Comparison of ENCODE assay signal across 24 cellular contexts in the genomic region with DNA sequence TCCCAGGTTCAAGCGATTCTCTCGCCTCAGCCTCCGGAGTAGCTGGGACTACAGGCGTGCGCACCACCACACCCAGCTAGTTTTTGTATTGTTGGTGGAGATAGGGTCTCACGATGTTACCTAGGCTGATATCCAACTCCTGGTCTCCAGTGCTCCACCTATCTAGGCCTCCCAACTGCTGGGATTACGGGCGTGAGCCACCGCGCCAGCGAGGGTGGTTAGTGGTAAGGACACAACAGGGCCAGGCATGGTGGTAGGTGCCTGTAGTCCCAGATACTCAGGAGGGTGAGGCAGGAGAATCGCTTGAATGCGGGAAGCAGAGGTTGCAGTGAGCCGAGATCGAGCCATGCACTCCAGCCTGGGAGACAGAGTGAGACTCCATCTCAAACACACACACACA. TPM values are rescaled to one million over a fixed set of nuclear protein-coding genes. Genes with fewer than 3 reads are reported as not detected.
A peak's percentile ranks its signal among the peaks of the same experiment; 100 is the strongest.
DNase-seq lines count a peak whose midpoint lies in the region; ATAC-seq and TF ChIP-seq lines count a peak whose summit lies in the region.
"Had no signal": no experiment of that assay in that cellular context is flagged by ENCODE, and none has a peak within 500 bp of the region (broad histone marks: within the 10 kb centered on the region; RNA-seq: fewer than 3 reads in every experiment).

No MANE protein-coding gene starts in this region.

- DNase-seq in activated T-cell treated with anti-CD3 and anti-CD28 coated beads, Interleukin-2, amount 50 U/mL, for 24 hours: no peak
- DNase-seq in activated T-cell treated with anti-CD3 and anti-CD28 coated beads, Interleukin-2, amount 50 U/mL, for 1 hour: no peak
- DNase-seq in naive thymus-derived CD4-positive, alpha-beta T cell: no peak
- no peak for DNase-seq in GM13976 (ENCODE audit: low spot score)
- DNase-seq in Kasumi-1 (lab: John Stamatoyannopoulos, UW): no peak
- DNase-seq in WERI-Rb-1: no peak
- DNase-seq: HFFc6, NCI-H1092, NCI-H1417 treated with DMSO at 0.1 percent for 48 hours, NCI-H1694 treated with DMSO at 0.1 percent for 48 hours, NCI-H2081, NCI-H2227 treated with DMSO at 0.1 percent for 48 hours, NCI-H69, SHP77 had no signal

- H3K9me3 Mint-ChIP-seq in activated T-cell treated with anti-CD3 and anti-CD28 coated beads, Interleukin-2, amount 50 U/mL, for 24 hours: peaks cover 4% of the 10 kb centered on the region
- no peaks in the 10 kb centered on the region for H3K9me3 Mint-ChIP-seq in activated T-helper 17 cell treated with anti-CD3 and anti-CD28 coated beads, Interleukin-2, amount 50 U/mL, for 72 hours
- H3K9me3 Mint-ChIP-seq in naive thymus-derived CD4-positive, alpha-beta T cell: peaks cover 0 to 6% (median 0%) of the 10 kb centered on the region in 11 donors
- H3K9me3 Mint-ChIP-seq: HFFc6, IgD-negative memory B cell had no signal

- peak overlapping the region; percentile 45 for H3K27ac Mint-ChIP-seq in activated T-cell treated with anti-CD3 and anti-CD28 coated beads, Interleukin-2, amount 50 U/mL, for 24 hours
- H3K27ac Mint-ChIP-seq in activated T-helper 17 cell treated with anti-CD3 and anti-CD28 coated beads, Interleukin-2, amount 50 U/mL, for 72 hours: peak overlapping the region; percentile 1
- peak overlapping the region in 5 of 9 donors; percentile 13 to 83 (median 63) for H3K27ac Mint-ChIP-seq in naive thymus-derived CD4-positive, alpha-beta T cell
- H3K27ac Mint-ChIP-seq: GM23338, HFFc6, IgD-negative memory B cell had no signal

- no peak overlapping the region for H3K27ac ChIP-seq in naive thymus-derived CD4-positive, alpha-beta T cell (ENCODE audit: low read depth, low read length)
- H3K27ac ChIP-seq in WERI-Rb-1: no peak overlapping the region
- H3K27ac ChIP-seq: RWPE1 had no signal

- no peaks in the 10 kb centered on the region for H3K27me3 ChIP-seq in naive thymus-derived CD4-positive, alpha-beta T cell (ENCODE audit: control insufficient read depth in 2 of 2, insufficient read depth in 2 of 2, low read length in 2 of 2)
- no peaks in the 10 kb centered on the region for H3K27me3 ChIP-seq in WERI-Rb-1 (ENCODE audit: insufficient read depth, low read depth, severe bottlenecking)

- no peak overlapping the region for H3K4me3 Mint-ChIP-seq in activated T-cell treated with anti-CD3 and anti-CD28 coated beads, Interleukin-2, amount 50 U/mL, for 24 hours
- H3K4me3 Mint-ChIP-seq in activated T-helper 17 cell treated with anti-CD3 and anti-CD28 coated beads, Interleukin-2, amount 50 U/mL, for 72 hours: no peak overlapping the region
- H3K4me3 Mint-ChIP-seq in naive thymus-derived CD4-positive, alpha-beta T cell: no peak overlapping the region
- H3K4me3 Mint-ChIP-seq: GM23338, HFFc6, IgD-negative memory B cell had no signal

- peaks cover 4 to 8% of the 10 kb centered on the region in 2 donors for H3K4me1 ChIP-seq in naive thymus-derived CD4-positive, alpha-beta T cell (ENCODE audit: control insufficient read depth in 2 of 2, insufficient read depth in 2 of 2, low read length in 2 of 2)
- H3K4me1 ChIP-seq: HAP-1 had no signal

- H3K36me3 Mint-ChIP-seq in activated T-cell treated with anti-CD3 and anti-CD28 coated beads, Interleukin-2, amount 50 U/mL, for 24 hours (ENCODE audit: low read depth): no peaks in the 10 kb centered on the region
- H3K36me3 Mint-ChIP-seq in activated T-helper 17 cell treated with anti-CD3 and anti-CD28 coated beads, Interleukin-2, amount 50 U/mL, for 72 hours (ENCODE audit: low read depth): no peaks in the 10 kb centered on the region
- peaks cover 0 to 6% (median 4%) of the 10 kb centered on the region in 5 donors for H3K36me3 Mint-ChIP-seq in naive thymus-derived CD4-positive, alpha-beta T cell
- H3K36me3 Mint-ChIP-seq: IgD-negative memory B cell had no signal

- in situ Hi-C loops in GM13976 (cut with MboI; ENCODE audit: low sequenced_read_pairs, unreplicated experiment): loop anchor here (5.0 kb wide), 1 partner anchor 35 kb away; a partner anchor contains a TSS

- TF ChIP-seq CTCF in GM13976 (IDR thresholded peaks at IDR 0.05; ENCODE audit: borderline replicate concordance, control extremely low read depth, extremely low read depth, insufficient read depth, missing control alignments): no peak
- TF ChIP-seq CTCF in WERI-Rb-1 (IDR thresholded peaks at IDR 0.05; ENCODE audit: low read depth, low read length): no peak

- no peak for ATAC-seq in activated T-helper 17 cell treated with anti-CD3 and anti-CD28 coated beads, Interleukin-2, amount 50 U/mL, for 72 hours (replicated peaks)
- no peak for ATAC-seq in naive thymus-derived CD4-positive, alpha-beta T cell
- ATAC-seq: GM23338, Panc1 had no signal

- H3K9me3 ChIP-seq in naive thymus-derived CD4-positive, alpha-beta T cell (ENCODE audit: control insufficient read depth in 2 of 3, low read length in 3 of 3): no peaks in the 10 kb centered on the region
- peaks cover 7% of the 10 kb centered on the region for H3K9me3 ChIP-seq in WERI-Rb-1 (ENCODE audit: severe bottlenecking)
- H3K9me3 ChIP-seq: HAP-1 had no signal

- no peaks in the 10 kb centered on the region for H3K27me3 Mint-ChIP-seq in activated T-cell treated with anti-CD3 and anti-CD28 coated beads, Interleukin-2, amount 50 U/mL, for 24 hours
- H3K27me3 Mint-ChIP-seq in activated T-helper 17 cell treated with anti-CD3 and anti-CD28 coated beads, Interleukin-2, amount 50 U/mL, for 72 hours: peaks cover 3% of the 10 kb centered on the region
- H3K27me3 Mint-ChIP-seq in naive thymus-derived CD4-positive, alpha-beta T cell: no peaks in the 10 kb centered on the region

- intact Hi-C loops in naive thymus-derived CD4-positive, alpha-beta T cell (cut with micrococcal nuclease): no loop called here

- peaks cover 49% of the 10 kb centered on the region for H3K4me1 Mint-ChIP-seq in activated T-cell treated with anti-CD3 and anti-CD28 coated beads, Interleukin-2, amount 50 U/mL, for 24 hours (ENCODE audit: low read depth)
- H3K4me1 Mint-ChIP-seq in activated T-helper 17 cell treated with anti-CD3 and anti-CD28 coated beads, Interleukin-2, amount 50 U/mL, for 72 hours: peaks cover 15% of the 10 kb centered on the region
- H3K4me1 Mint-ChIP-seq in naive thymus-derived CD4-positive, alpha-beta T cell: peaks cover 6 to 19% (median 12%) of the 10 kb centered on the region in 7 donors
- H3K4me1 Mint-ChIP-seq: GM23338 had no signal

- H3K4me3 ChIP-seq in naive thymus-derived CD4-positive, alpha-beta T cell (ENCODE audit: low read length): no peak overlapping the region
- H3K4me3 ChIP-seq in WERI-Rb-1 (ENCODE audit: low read depth, low read length): no peak overlapping the region
- H3K4me3 ChIP-seq: GM23338, HAP-1 had no signal

- CTCF ChIA-PET in naive thymus-derived CD4-positive, alpha-beta T cell (lab: Charles Lee): interaction anchor here (6.1 kb wide), 1 partner anchor 31 kb away, joined by 401 read pairs; a partner anchor contains a TSS

- POLR2A ChIA-PET in naive thymus-derived CD4-positive, alpha-beta T cell (lab: Charles Lee): no interaction called here

- H3K36me3 ChIP-seq in naive thymus-derived CD4-positive, alpha-beta T cell (ENCODE audit: control insufficient read depth in 2 of 3, insufficient read depth in 3 of 3, low read length in 3 of 3): no peaks in the 10 kb centered on the region
- H3K36me3 ChIP-seq in WERI-Rb-1: no peaks in the 10 kb centered on the region
- H3K36me3 ChIP-seq: HAP-1 had no signal

RNA-seq across cellular contexts. Expression of a gene that starts 26.6 kb away (rescaled TPM):
- 100 to 1,000 TPM in 1 of 2 donors, 10 to 100 TPM in 1; 82.0 to 379 TPM for total RNA-seq in activated T-helper 17 cell treated with anti-CD3 and anti-CD28 coated beads, Interleukin-2, amount 50 U/mL, for 72 hours
- total RNA-seq in naive thymus-derived CD4-positive, alpha-beta T cell: 100 to 1,000 TPM in 2 of 5 experiments, 10 to 100 TPM in 3; 22.1 to 255 (median 50.3) TPM
- polyA plus RNA-seq in naive thymus-derived CD4-positive, alpha-beta T cell: 10 to 100 TPM; 21.0 to 25.6 TPM

RNA-seq across cellular contexts. Expression of a gene that starts 33.5 kb away (rescaled TPM):
- total RNA-seq in activated T-helper 17 cell treated with anti-CD3 and anti-CD28 coated beads, Interleukin-2, amount 50 U/mL, for 72 hours: 1 to 10 TPM in 1 of 2 donors, under 1 TPM in 1; 0.93 to 6.9 TPM
- 1 to 10 TPM in 2 of 5 experiments, under 1 TPM in 3; 0.65 to 7.5 (median 0.86) TPM for total RNA-seq in naive thymus-derived CD4-positive, alpha-beta T cell
- polyA plus RNA-seq in naive thymus-derived CD4-positive, alpha-beta T cell: under 1 TPM in 1 of 2 donors, not detected in 1; 0.19 TPM
- total RNA-seq: A172, GM23338, NCI-H460, SK-MEL-5 had no signal
- polyA plus RNA-seq: BJ, IgD-negative memory B cell had no signal

RNA-seq across cellular contexts. Expression of a gene that starts 36.8 kb away (rescaled TPM):
- total RNA-seq in activated T-helper 17 cell treated with anti-CD3 and anti-CD28 coated beads, Interleukin-2, amount 50 U/mL, for 72 hours: 100 to 1,000 TPM; 140 to 190 TPM
- 100 to 1,000 TPM in 1 of 5 experiments, 10 to 100 TPM in 4; 56.5 to 133 (median 74.2) TPM for total RNA-seq in naive thymus-derived CD4-positive, alpha-beta T cell
- polyA plus RNA-seq in naive thymus-derived CD4-positive, alpha-beta T cell: 100 to 1,000 TPM; 106 to 120 TPM

RNA-seq across cellular contexts. Expression of a gene that starts 55.5 kb away (rescaled TPM):
- total RNA-seq in activated T-helper 17 cell treated with anti-CD3 and anti-CD28 coated beads, Interleukin-2, amount 50 U/mL, for 72 hours: 1 to 10 TPM in 1 of 2 donors, under 1 TPM in 1; 0.09 to 1.3 TPM
- total RNA-seq in naive thymus-derived CD4-positive, alpha-beta T cell: under 1 TPM in 3 of 5 experiments, not detected in 2; 0.15 to 0.93 (median 0.76) TPM
- not detected for polyA plus RNA-seq in naive thymus-derived CD4-positive, alpha-beta T cell
- total RNA-seq: A172, HFFc6, NCI-H460, SK-MEL-5 had no signal
- polyA plus RNA-seq: BJ, IgD-negative memory B cell had no signal

Comparison
In these comparisons a context has a peak if more than half of its experiments do, and no peak if none do; other contexts are left out.
1. H3K27ac Mint-ChIP-seq: peak in every context shown above with its lines; median percentile 63 in naive thymus-derived CD4-positive, alpha-beta T cell; 45 in activated T-cell treated with anti-CD3 and anti-CD28 coated beads, Interleukin-2, amount 50 U/mL, for 24 hours; 1 in activated T-helper 17 cell treated with anti-CD3 and anti-CD28 coated beads, Interleukin-2, amount 50 U/mL, for 72 hours.